In the genomic region with DNA sequence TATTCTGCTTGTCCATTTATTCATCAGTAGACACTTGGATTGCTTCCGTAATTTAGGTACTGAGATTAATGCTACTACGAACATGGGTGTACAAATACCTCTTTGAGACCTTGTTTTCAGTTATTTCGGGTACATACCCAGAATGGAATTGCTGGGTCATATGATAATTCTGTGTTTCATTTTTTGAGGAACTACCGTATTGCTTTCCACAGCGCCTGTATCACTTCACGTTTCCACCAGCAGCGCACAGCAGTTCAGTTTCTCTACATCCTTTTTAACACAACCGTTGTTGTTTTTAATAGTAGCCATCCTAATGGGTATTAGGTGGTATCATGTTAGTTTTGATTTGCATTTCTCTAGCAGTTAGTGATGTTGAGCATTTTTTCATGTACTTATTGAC, we compare ENCODE assay signal across 24 cellular contexts. TPM values are rescaled to one million over a fixed set of nuclear protein-coding genes. Genes with fewer than 3 reads are reported as not detected.
DNase-seq lines count a peak whose midpoint lies in the region; ATAC-seq, FAIRE-seq and TF ChIP-seq lines count a peak whose summit lies in the region.
"Had no signal": no experiment of that assay in that cellular context is flagged by ENCODE, and none has a peak within 500 bp of the region (broad histone marks: within the 10 kb centered on the region; RNA-seq: fewer than 3 reads in every experiment).

No MANE protein-coding gene starts in this region.

- CTCF ChIA-PET in CD4-positive, alpha-beta memory T cell (lab: Charles Lee; ENCODE audit: partially characterized antibody) = interaction anchor here (0.7 kb wide), 1 partner anchor 53 kb away, joined by 3 read pairs; no protein-coding TSS in a partner anchor
- CTCF ChIA-PET in GM12878 (lab: Yijun Ruan, JAX) = no interaction called here

- H3K27ac Mint-ChIP-seq in CD4-positive, alpha-beta memory T cell = peak overlapping the region in 4 of 7 donors; percentile 20 to 39 (median 28)
- H3K27ac Mint-ChIP-seq: activated CD4-positive, alpha-beta T cell treated with anti-CD3 and anti-CD28 coated beads, Interleukin-2, amount 10 ng/mL, durations not matched to agents 24 days and 14 days; endodermal cell; nephron had no signal

- H3K4me3 ChIP-seq in CD4-positive, alpha-beta memory T cell (ENCODE audit: low read length in 2 of 2) = no peak overlapping the region
- H3K4me3 ChIP-seq in GM12878 = no peak overlapping the region
- H3K4me3 ChIP-seq: BLaER1 treated with 17β-estradiol and CSF1 and Interleukin-3, amounts not matched to agents 10 nM and 100 nM had no signal

- H3K27me3 Mint-ChIP-seq in CD4-positive, alpha-beta memory T cell = no peaks in the 10 kb centered on the region
- H3K27me3 Mint-ChIP-seq: activated CD4-positive, alpha-beta T cell treated with anti-CD3 and anti-CD28 coated beads, Interleukin-2, amount 10 ng/mL, durations not matched to agents 24 days and 14 days had no signal

- TF ChIP-seq EP300 in GM12878 (IDR thresholded peaks at IDR 0.05; ENCODE audit: borderline replicate concordance in 1 of 2, control insufficient read depth in 1 of 2, low read depth in 2 of 2, low read length in 2 of 2) = no peak

- H3K36me3 Mint-ChIP-seq in CD4-positive, alpha-beta memory T cell = peaks cover 33 to 46% of the 10 kb centered on the region in 2 donors

- no peak for DNase-seq in CD4-positive, alpha-beta memory T cell
- DNase-seq in NOMO-1 treated with dmso at 0.1 percent for 144 hours (lab: John Stamatoyannopoulos, UW; ENCODE audit: unreplicated experiment) (peak; percentile 34), GM12878 (ENCODE audit: low read depth, low spot score) (no peak), D721Med (ENCODE audit: insufficient read length, low spot score) (no peak), NCI-H2196 treated with DMSO at 0.1 percent for 48 hours (lab: John Stamatoyannopoulos, UW; ENCODE audit: unreplicated experiment) (no peak)
- DNase-seq: activated CD4-positive, alpha-beta T cell treated with anti-CD3 and anti-CD28 coated beads, Interleukin-2, amount 10 ng/mL, durations not matched to agents 24 days and 14 days; activated CD8-positive, alpha-beta memory T cell treated with anti-CD3 and anti-CD28 coated beads, Interleukin-2, amount 50 U/mL, for 4 hours; activated effector memory CD4-positive, alpha-beta T cell treated with Interleukin-2 at 50 U/mL for 16 hours; brain microvascular endothelial cell; endodermal cell; IMR-90; NCI-H2081 treated with DMSO at 0.1 percent for 48 hours; NCI-H446 treated with DMSO at 0.1 percent for 48 hours; NK-92 treated with Interleukin-12 subunit alpha and Interleukin-12 subunit beta, amount 100 ng/mL, for 24 hours; stimulated activated CD4-positive, alpha-beta T cell treated with anti-CD3 and anti-CD28 coated beads, Interleukin-15, amount 100 ng/mL, for 24 hours had no signal

- RAD21 ChIA-PET in GM12878 (lab: Charles Lee; ENCODE audit: unreplicated experiment) = no interaction called here

- peaks cover 46% of the 10 kb centered on the region for H3K4me1 ChIP-seq in CD4-positive, alpha-beta memory T cell (ENCODE audit: insufficient read depth, low read length)
- H3K4me1 ChIP-seq in GM12878 (ENCODE audit: control insufficient read depth, insufficient read depth, low read length) = no peaks in the 10 kb centered on the region
- H3K4me1 ChIP-seq: parathyroid adenoma had no signal

- H3K79me2 ChIP-seq in GM12878 (ENCODE audit: control insufficient read depth, insufficient read depth, low read length) = peaks cover 86% of the 10 kb centered on the region

- no peak for TF ChIP-seq POLR2A in GM12878 (IDR thresholded peaks at IDR 0.05; ENCODE audit: low read depth, low read length)

- ATAC-seq in GM21825 (IDR thresholded peaks at IDR 0.05; ENCODE audit: unreplicated experiment) (peak; percentile 72), GM12878 (peak; percentile 78), HG03571 (IDR thresholded peaks at IDR 0.05; ENCODE audit: unreplicated experiment) (no peak), GM18867 (IDR thresholded peaks at IDR 0.05; ENCODE audit: unreplicated experiment) (no peak)
- ATAC-seq: Right ventricle myocardium inferior, sciatic nerve had no signal

- H3K9me3 ChIP-seq in CD4-positive, alpha-beta memory T cell (ENCODE audit: control insufficient read depth in 1 of 2, low read length in 2 of 2) = no peaks in the 10 kb centered on the region
- peaks cover 7% of the 10 kb centered on the region for H3K9me3 ChIP-seq in GM12878 (replicated peaks; ENCODE audit: control insufficient read depth, insufficient read depth, low read length)

- H3K4me2 ChIP-seq in GM12878 (ENCODE audit: control insufficient read depth, insufficient read depth) = peak overlapping the region; percentile 49

- POLR2A ChIA-PET in CD4-positive, alpha-beta memory T cell (lab: Charles Lee; ENCODE audit: partially characterized antibody) = no interaction called here
- POLR2A ChIA-PET in GM12878 (lab: Charles Lee) = interaction anchor here (0.9 kb wide), 1 partner anchor 22 kb away, joined by 3 read pairs; no protein-coding TSS in a partner anchor

- WGBS in GM12878 (ENCODE audit: insufficient coverage, insufficient replicate concordance, low lambda C conversion rate, missing lambda C conversion rate) = 39% methylated on average over 8 of the region's 8 CpGs

- SMC1A ChIA-PET in GM12878 (lab: Charles Lee; ENCODE audit: uncharacterized antibody, unreplicated experiment) = interaction anchor here (0.6 to 0.9 kb wide), 2 partner anchors 9 to 208 kb away, joined by 3 read pairs; a partner anchor contains a TSS

- H3K9me3 Mint-ChIP-seq in CD4-positive, alpha-beta memory T cell = no peaks in the 10 kb centered on the region
- H3K9me3 Mint-ChIP-seq: activated CD4-positive, alpha-beta T cell treated with anti-CD3 and anti-CD28 coated beads, Interleukin-2, amount 10 ng/mL, durations not matched to agents 24 days and 14 days had no signal

- H3K4me3 Mint-ChIP-seq in CD4-positive, alpha-beta memory T cell = no peak overlapping the region
- H3K4me3 Mint-ChIP-seq: activated CD4-positive, alpha-beta T cell treated with anti-CD3 and anti-CD28 coated beads, Interleukin-2, amount 10 ng/mL, durations not matched to agents 24 days and 14 days; endodermal cell; nephron had no signal

- intact Hi-C loops in CD4-positive, alpha-beta memory T cell (cut with micrococcal nuclease) = loop anchor here (10.0 kb wide), 1 partner anchor 56 kb away; no protein-coding TSS in a partner anchor
- intact Hi-C loops in GM12878 (cut with micrococcal nuclease; ENCODE audit: unreplicated experiment) = loop anchor here (5.0 kb wide), 1 partner anchor 37 kb away; a partner anchor contains a TSS

- TSS peak; percentile 5 for BruUV-seq in GM12878 (replicated peaks; lab: Mats Ljungman, UMichigan)

- in situ Hi-C loops in GM12878 (cut with MboI) = no loop called here

- no peak overlapping the region for H3K27ac ChIP-seq in CD4-positive, alpha-beta memory T cell (ENCODE audit: low read depth, low read length)
- no peak overlapping the region for H3K27ac ChIP-seq in GM12878 (ENCODE audit: control insufficient read depth, insufficient read depth)
- H3K27ac ChIP-seq: BLaER1 treated with 17β-estradiol and CSF1 and Interleukin-3, amounts not matched to agents 10 nM and 100 nM; brain microvascular endothelial cell; parathyroid adenoma had no signal

- no peak overlapping the region for H2AFZ ChIP-seq in GM12878 (ENCODE audit: control insufficient read depth, low read depth, low read length)
- H2AFZ ChIP-seq: parathyroid adenoma had no signal

- no peak for TF ChIP-seq RAD21 in GM12878 (IDR thresholded peaks at IDR 0.05; ENCODE audit: insufficient read depth, low read depth, low read length)

- no peak overlapping the region for H3K9ac ChIP-seq in GM12878 (ENCODE audit: control insufficient read depth, insufficient read depth, low read length)
- H3K9ac ChIP-seq: BLaER1 treated with 17β-estradiol and CSF1 and Interleukin-3, amounts not matched to agents 10 nM and 100 nM; parathyroid adenoma had no signal

- H4K20me1 ChIP-seq in GM12878 (ENCODE audit: control insufficient read depth, insufficient read depth) = no peaks in the 10 kb centered on the region

- no peaks in the 10 kb centered on the region for H3K27me3 ChIP-seq in CD4-positive, alpha-beta memory T cell (ENCODE audit: insufficient read depth, low read length)
- no peaks in the 10 kb centered on the region for H3K27me3 ChIP-seq in GM12878 (replicated peaks in 1 of 2; ENCODE audit: control insufficient read depth in 2 of 2, insufficient read depth in 2 of 2, low read length in 1 of 2)
- H3K27me3 ChIP-seq: BLaER1 treated with 17β-estradiol and CSF1 and Interleukin-3, amounts not matched to agents 10 nM and 100 nM; brain microvascular endothelial cell had no signal

- H3K36me3 ChIP-seq in CD4-positive, alpha-beta memory T cell (ENCODE audit: insufficient read depth, low read length) = no peaks in the 10 kb centered on the region
- H3K36me3 ChIP-seq in GM12878 (ENCODE audit: control insufficient read depth in 2 of 2, insufficient read depth in 2 of 2, low read length in 1 of 2) = peaks cover 2 to 6% of the 10 kb centered on the region in 2 experiments; a peak in 2 of 4 replicates
- H3K36me3 ChIP-seq: brain microvascular endothelial cell had no signal

- TF ChIP-seq CTCF in GM12878 (IDR thresholded peaks at IDR 0.05 in 2 of 3, conservative IDR thresholded peaks at IDR 0.05 in 1 of 3; ENCODE audit: control insufficient read depth in 2 of 3, extremely low read depth in 1 of 3, insufficient read depth in 1 of 3, low read depth in 3 of 3, low read length in 3 of 3) (no peak), D721Med (IDR thresholded peaks at IDR 0.05; ENCODE audit: insufficient read depth, missing control alignments) (no peak)

- peaks cover 36 to 63% (median 49%) of the 10 kb centered on the region in 4 donors for H3K4me1 Mint-ChIP-seq in CD4-positive, alpha-beta memory T cell
- H3K4me1 Mint-ChIP-seq: nephron had no signal

- FAIRE-seq in GM12878 (lab: Jason Lieb, UNC) (peak; percentile 54), D721Med (lab: Jason Lieb, UNC) (no peak)
- FAIRE-seq: colon had no signal

RNA-seq across cellular contexts. Expression of a gene that starts 9.5 kb away (rescaled TPM):
- total RNA-seq in CD4-positive, alpha-beta memory T cell = 10 to 100 TPM; 80.4 to 97.4 TPM
- polyA plus RNA-seq in CD4-positive, alpha-beta memory T cell = 10 to 100 TPM; 29.1 to 39.4 TPM
- total RNA-seq in GM12878 (2013; cell fraction: nucleolus; rRNA removed) = 30.3 and 31.9 TPM in 2 replicates
- total RNA-seq in GM12878 (2014; rRNA removed) = 13.4 and 15.7 TPM in 2 replicates
- 21.9 and 23.3 TPM in 2 replicates for total RNA-seq in GM12878 (2014; rRNA removed; fragmentation: Illumina TruSeq; extraction: Trizol)
- total RNA-seq in GM12878 (2021) = 54.5 and 59.1 TPM in 2 replicates
- 23.4 TPM for polyA plus RNA-seq in GM12878 (2011; ENCODE audit: low read depth)
- polyA plus RNA-seq in GM12878 (2011; rRNA removed) = 44.7 and 46.5 TPM in 2 replicates
- polyA plus RNA-seq in GM12878 (2011; cell fraction: cytosol; rRNA removed) = 34.2 and 44.8 TPM in 2 replicates
- 15.1 and 15.6 TPM in 2 replicates for polyA plus RNA-seq in GM12878 (2011; cell fraction: nucleus; rRNA removed)
- 43.8 and 44.0 TPM in 2 replicates for polyA plus RNA-seq in GM12878 (2012)
- 43.4 and 52.2 TPM in 2 replicates for polyA plus RNA-seq in GM12878 (2014; fragmentation: Illumina TruSeq; extraction: Trizol)
- polyA plus RNA-seq in GM12878 (2014; fragmentation: Nextera tagmentation; extraction: Ambion mirVana) = 10 to 100 TPM in 1 of 2 experiments, 1 to 10 TPM in 1; 9.0 to 11.7 TPM
- 17.5 and 18.2 TPM in 2 replicates for polyA plus RNA-seq in GM12878 (2014; rRNA removed)
- polyA plus RNA-seq in GM12878 (2016; fragmentation: Nextera tagmentation; extraction: Ambion mirVana) = 10 to 100 TPM; 32.1 to 35.9 TPM
- polyA minus RNA-seq in GM12878 (2011; rRNA and poly(A)+ RNA removed) = 84.2 and 128 TPM in 2 replicates
- 42.6 and 49.1 TPM in 2 replicates for polyA minus RNA-seq in GM12878 (2011; cell fraction: cytosol; rRNA and poly(A)+ RNA removed)
- polyA minus RNA-seq in GM12878 (2011; cell fraction: nucleus; rRNA and poly(A)+ RNA removed) = 5.1 and 8.1 TPM in 2 replicates

RNA-seq across cellular contexts. Expression of a gene that starts 36.9 kb away (rescaled TPM):
- 10 to 100 TPM; 19.1 to 23.7 TPM for total RNA-seq in CD4-positive, alpha-beta memory T cell
- 10 to 100 TPM; 34.1 to 37.4 TPM for polyA plus RNA-seq in CD4-positive, alpha-beta memory T cell
- total RNA-seq in GM12878 (2013; cell fraction: nucleolus; rRNA removed) = 12.4 TPM in 2 replicates
- total RNA-seq in GM12878 (2014; rRNA removed) (23.8 and 31.9 TPM in 2 replicates), GM12878 (2014; rRNA removed; fragmentation: Illumina TruSeq; extraction: Trizol) (22.6 and 22.9 TPM in 2 replicates), GM12878 (2021) (21.8 and 27.1 TPM in 2 replicates)
- 8.6 TPM for polyA plus RNA-seq in GM12878 (2011; ENCODE audit: low read depth)
- polyA plus RNA-seq in GM12878 (2011; rRNA removed) (17.6 and 26.2 TPM in 2 replicates), GM12878 (2014; fragmentation: Illumina TruSeq; extraction: Trizol) (25.5 and 29.7 TPM in 2 replicates), GM12878 (2014; fragmentation: Nextera tagmentation; extraction: Ambion mirVana) (1 to 10 TPM; 3.8 to 9.7 TPM), GM12878 (2014; rRNA removed) (23.5 and 27.3 TPM in 2 replicates), GM12878 (2016; fragmentation: Nextera tagmentation; extraction: Ambion mirVana) (10 to 100 TPM in 1 of 2 experiments, 1 to 10 TPM in 1; 5.7 to 40.0 TPM)
- 7.9 and 8.1 TPM in 2 replicates for polyA plus RNA-seq in GM12878 (2011; cell fraction: cytosol; rRNA removed)
- 5.1 and 5.5 TPM in 2 replicates for polyA plus RNA-seq in GM12878 (2011; cell fraction: nucleus; rRNA removed)
- 11.6 and 13.9 TPM in 2 replicates for polyA plus RNA-seq in GM12878 (2012)
- polyA minus RNA-seq in GM12878 (2011; rRNA and poly(A)+ RNA removed) = 10.5 and 11.1 TPM in 2 replicates
- polyA minus RNA-seq in GM12878 (2011; cell fraction: cytosol; rRNA and poly(A)+ RNA removed) = 5.1 and 5.5 TPM in 2 replicates
- 5.0 and 5.3 TPM in 2 replicates for polyA minus RNA-seq in GM12878 (2011; cell fraction: nucleus; rRNA and poly(A)+ RNA removed)

RNA-seq across cellular contexts. Expression of a gene that starts 37.1 kb away (rescaled TPM):
- total RNA-seq in CD4-positive, alpha-beta memory T cell = 1 to 10 TPM; 7.8 to 8.2 TPM
- 10 to 100 TPM in 1 of 2 donors, 1 to 10 TPM in 1; 5.4 to 10.8 TPM for polyA plus RNA-seq in CD4-positive, alpha-beta memory T cell
- total RNA-seq in GM12878 (2013; cell fraction: nucleolus; rRNA removed) = 0.22 and 0.23 TPM in 2 replicates
- total RNA-seq in GM12878 (2014; rRNA removed) = 2.0 and 2.5 TPM in 2 replicates
- total RNA-seq in GM12878 (2014; rRNA removed; fragmentation: Illumina TruSeq; extraction: Trizol) = 2.7 and 2.9 TPM in 2 replicates
- 1.6 and 1.9 TPM in 2 replicates for total RNA-seq in GM12878 (2021)
- 0.76 TPM for polyA plus RNA-seq in GM12878 (2011; ENCODE audit: low read depth)
- 1.9 and 2.8 TPM in 2 replicates for polyA plus RNA-seq in GM12878 (2011; rRNA removed)
- 0.76 and 0.95 TPM in 2 replicates for polyA plus RNA-seq in GM12878 (2011; cell fraction: cytosol; rRNA removed)
- polyA plus RNA-seq in GM12878 (2011; cell fraction: nucleus; rRNA removed) = 0.23 and 0.24 TPM in 2 replicates
- 1.2 and 2.3 TPM in 2 replicates for polyA plus RNA-seq in GM12878 (2012)
- polyA plus RNA-seq in GM12878 (2014; fragmentation: Illumina TruSeq; extraction: Trizol) = 3.1 and 4.5 TPM in 2 replicates
- polyA plus RNA-seq in GM12878 (2014; fragmentation: Nextera tagmentation; extraction: Ambion mirVana) = 1 to 10 TPM; 2.4 to 2.8 TPM
- 2.2 and 2.6 TPM in 2 replicates for polyA plus RNA-seq in GM12878 (2014; rRNA removed)
- 1 to 10 TPM; 5.6 to 5.9 TPM for polyA plus RNA-seq in GM12878 (2016; fragmentation: Nextera tagmentation; extraction: Ambion mirVana)
- 0.41 and 0.73 TPM in 2 replicates for polyA minus RNA-seq in GM12878 (2011; rRNA and poly(A)+ RNA removed)
- not detected in 2 replicates for polyA minus RNA-seq in GM12878 (2011; cell fraction: cytosol; rRNA and poly(A)+ RNA removed)
- polyA minus RNA-seq in GM12878 (2011; cell fraction: nucleus; rRNA and poly(A)+ RNA removed) = 0.60 TPM in 1 of 2 replicates, not detected in the other

Comparison
In these comparisons a context has a peak if more than half of its experiments do, and no peak if none do; other contexts are left out.
1. ATAC-seq: peak in GM21825 (single experiment) and GM12878 (single experiment); none in HG03571 (single experiment) and GM18867 (single experiment).